Comparison of ENCODE assay signal across 18 cellular contexts in genomic region chr1:42886800-42887199, GRCh38. TPM values are rescaled to one million over a fixed set of nuclear protein-coding genes. Genes with fewer than 3 reads are reported as not detected.
DNase-seq lines count a peak whose midpoint lies in the region; TF ChIP-seq lines count a peak whose summit lies in the region.
"Had no signal": no experiment of that assay in that cellular context is flagged by ENCODE, and none has a peak within 500 bp of the region (broad histone marks: within the 10 kb centered on the region; RNA-seq: fewer than 3 reads in every experiment).

No MANE protein-coding gene starts in this region.

- no peak overlapping the region for H3K9ac ChIP-seq in neuronal stem cell (ENCODE audit: low read depth, low read length, poor library complexity)

- no peak overlapping the region for H3K18ac ChIP-seq in neuronal stem cell (ENCODE audit: low read length)

- no peak overlapping the region for H2BK12ac ChIP-seq in neuronal stem cell (ENCODE audit: low read length)

- no peaks in the 10 kb centered on the region for H3K27me3 ChIP-seq in BE2C
- H3K27me3 ChIP-seq in neuronal stem cell (ENCODE audit: control insufficient read depth in 3 of 3, insufficient read depth in 3 of 3, low read depth in 1 of 3, low read length in 3 of 3) = peaks cover 0 to 3% (median 0%) of the 10 kb centered on the region in 3 experiments
- H3K27me3 ChIP-seq: Peyer's patch had no signal

- no peak overlapping the region for H3K4me3 ChIP-seq in BE2C (ENCODE audit: low read depth, low read length)
- H3K4me3 ChIP-seq in neuronal stem cell (ENCODE audit: low read length in 2 of 2) = no peak overlapping the region
- H3K4me3 ChIP-seq: Peyer's patch, SK-N-MC had no signal

- H4K91ac ChIP-seq in neuronal stem cell (ENCODE audit: low read depth, low read length, poor library complexity) = no peak overlapping the region

- peak overlapping the region; percentile 32 for H3K23ac ChIP-seq in neuronal stem cell (ENCODE audit: low read depth, low read length, poor library complexity)

- H3K4me1 ChIP-seq in BE2C (no peaks in the 10 kb centered on the region), neuronal stem cell (ENCODE audit: control insufficient read depth in 2 of 2, insufficient read depth in 1 of 2, low read depth in 1 of 2, low read length in 2 of 2) (peaks cover 3 to 6% of the 10 kb centered on the region in 2 donors)
- H3K4me1 ChIP-seq: Peyer's patch had no signal

- H4K8ac ChIP-seq in neuronal stem cell (ENCODE audit: low read depth, low read length) = no peak overlapping the region

- H2AK5ac ChIP-seq in neuronal stem cell (ENCODE audit: low read depth, low read length) = peak overlapping the region; percentile 89

- no peak overlapping the region for H2BK5ac ChIP-seq in neuronal stem cell (ENCODE audit: low read length)

- H3K14ac ChIP-seq in neuronal stem cell (ENCODE audit: low read length) = no peak overlapping the region

- no peak overlapping the region for H3K4ac ChIP-seq in neuronal stem cell (ENCODE audit: low read length)

- no CpG with 5 or more reads among the region's 21 CpGs for WGBS in neuronal stem cell (ENCODE audit: extremely low coverage in 2 of 2, insufficient read length in 2 of 2, insufficient replicate concordance in 1 of 2), 2 donors

- peak overlapping the region; percentile 29 for H2AFZ ChIP-seq in neuronal stem cell (ENCODE audit: low read length)

- no peaks in the 10 kb centered on the region for H3K79me1 ChIP-seq in neuronal stem cell (ENCODE audit: low read depth, low read length)

- peak; percentile 6 for DNase-seq in DMS79 treated with DMSO at 0.1 percent for 48 hours (lab: John Stamatoyannopoulos, UW)
- no peak for DNase-seq in DMS79 (lab: John Stamatoyannopoulos, UW)
- DNase-seq in BE2C = peak; percentile 44
- DNase-seq in NCI-H510A treated with DMSO at 0.1 percent for 48 hours (lab: John Stamatoyannopoulos, UW) = peak; percentile 63
- DNase-seq in neuronal stem cell (ENCODE audit: low spot score) = no peak
- no peak for DNase-seq in OCI-M1 (lab: John Stamatoyannopoulos, UW)
- no peak for DNase-seq in stimulated activated CD4-positive, alpha-beta T cell treated with anti-CD3 and anti-CD28 coated beads, Interleukin-1b, Interleukin-23, amount 100 ng/mL, for 48 hours
- no peak for DNase-seq in NCI-H2227 (lab: John Stamatoyannopoulos, UW; ENCODE audit: unreplicated experiment)
- DNase-seq: CD4-positive, alpha-beta T cell; DND-41; KG1; MV-4-11; NCI-H187; NCI-H2171 treated with DMSO at 0.1 percent for 48 hours; NCI-H524; T-helper 1 cell had no signal

- no peak overlapping the region for H2BK120ac ChIP-seq in neuronal stem cell (ENCODE audit: low read depth, low read length)

- TF ChIP-seq CTCF in BE2C (IDR thresholded peaks at IDR 0.05; ENCODE audit: low read depth, low read length) = no peak

- H3K4me2 ChIP-seq in neuronal stem cell (ENCODE audit: insufficient read depth, low read length, poor library complexity, severe bottlenecking) = no peak overlapping the region

- H3K27ac ChIP-seq in neuronal stem cell (replicated peaks; ENCODE audit: low read length) = no peak overlapping the region
- H3K27ac ChIP-seq: Peyer's patch, SK-N-MC had no signal

- no peak overlapping the region for H2BK15ac ChIP-seq in neuronal stem cell (ENCODE audit: low read length)

- no peaks in the 10 kb centered on the region for H3K36me3 ChIP-seq in BE2C
- H3K36me3 ChIP-seq in neuronal stem cell (replicated peaks in 1 of 2; ENCODE audit: control insufficient read depth in 2 of 2, insufficient read depth in 2 of 2, low read length in 2 of 2) = no peaks in the 10 kb centered on the region
- H3K36me3 ChIP-seq: Peyer's patch had no signal

- H3K9me3 ChIP-seq in BE2C = no peaks in the 10 kb centered on the region
- H3K9me3 ChIP-seq in neuronal stem cell (replicated peaks in 1 of 2; ENCODE audit: control insufficient read depth in 2 of 2, insufficient read depth in 1 of 2, low read depth in 1 of 2, low read length in 2 of 2) = no peaks in the 10 kb centered on the region
- H3K9me3 ChIP-seq: Peyer's patch had no signal

RNA-seq across cellular contexts. Expression of gene ZNF691, which starts 40.4 kb away (rescaled TPM):
- polyA plus RNA-seq in BE2C (2012; ENCODE audit: insufficient read depth, insufficient read length, low read depth) = 7.6 TPM
- polyA plus RNA-seq in neuronal stem cell (2013, experiment 1 of 2) = 12.9 TPM
- polyA plus RNA-seq in neuronal stem cell (2013, experiment 2 of 2) = 13.0 TPM

Comparison
In these comparisons a context has a peak if more than half of its experiments do, and no peak if none do; other contexts are left out.
1. DNase-seq: peak in DMS79 treated with DMSO at 0.1 percent for 48 hours (single experiment), BE2C (single experiment) and NCI-H510A treated with DMSO at 0.1 percent for 48 hours (single experiment); none in DMS79 (single experiment), neuronal stem cell (single experiment), OCI-M1 (single experiment), stimulated activated CD4-positive, alpha-beta T cell treated with anti-CD3 and anti-CD28 coated beads, Interleukin-1b, Interleukin-23, amount 100 ng/mL, for 48 hours (single experiment) and NCI-H2227 (single experiment).